In genomic region chr11:4111834-4112233, GRCh38 we compare ENCODE assay signal across 29 cellular contexts.
"Had no signal": no experiment of that assay in that cellular context is flagged by ENCODE, and none has a peak within 500 bp of the region (broad histone marks: within the 10 kb centered on the region; RNA-seq: fewer than 3 reads in every experiment).

No MANE protein-coding gene starts in this region.

- H3K36me3 ChIP-seq: ovary, uterus had no signal

- H3K4me1 ChIP-seq: neural progenitor cell, parathyroid adenoma, psoas muscle, right lobe of liver, sigmoid colon, suprapubic skin, testis, tibial artery, upper lobe of right lung, uterus had no signal

- H3K27ac Mint-ChIP-seq: natural killer cell; nephron; neural progenitor cell; progenitor cell of endocrine pancreas; stimulated activated memory B cell treated with anti-CD40 and anti-IgM and Interleukin-4, amounts not matched to agents 10 μg/mL and 1 μg/mL and 100 μg/mL, for 72 hours; stimulated activated naive CD8-positive, alpha-beta T cell treated with anti-CD3 and anti-CD28 coated beads, Interleukin-15, amount 100 ng/mL, for 72 hours; type B pancreatic cell had no signal

- ATAC-seq: natural killer cell; psoas muscle; right cardiac atrium; right lobe of liver; stimulated activated memory B cell treated with anti-CD40 and anti-IgM and Interleukin-4, amounts not matched to agents 10 μg/mL and 1 μg/mL and 100 μg/mL, for 72 hours; stimulated activated naive CD8-positive, alpha-beta T cell treated with anti-CD3 and anti-CD28 coated beads, Interleukin-15, amount 100 ng/mL, for 72 hours; stimulated activated naive CD8-positive, alpha-beta T cell treated with anti-CD3 and anti-CD28 coated beads, Interleukin-15, Interleukin-2, amounts not matched to agents 100 U/mL and 50 U/mL, for 24 hours; upper lobe of right lung had no signal

- DNase-seq: natural killer cell; occipital lobe; ovary; posterior cingulate gyrus; psoas muscle; right cardiac atrium; right lobe of liver; sigmoid colon; small intestine; stimulated activated CD4-positive, alpha-beta T cell treated with anti-CD3 and anti-CD28 coated beads, Interleukin-15, amount 100 ng/mL, for 24 hours; stimulated activated CD4-positive, alpha-beta T cell treated with anti-CD3 and anti-CD28 coated beads, Interleukin-2, amount 100 ng/mL, for 24 hours; stimulated activated CD4-positive, alpha-beta T cell treated with anti-CD3 and anti-CD28 coated beads, Interleukin-2, amount 100 ng/mL, for 48 hours; stimulated activated CD4-positive, alpha-beta T cell treated with anti-CD3 and anti-CD28 coated beads, Interleukin-4, amount 100 ng/mL, for 24 hours; stimulated activated naive CD4-positive, alpha-beta T cell; stimulated activated naive CD8-positive, alpha-beta T cell treated with anti-CD3 and anti-CD28 coated beads, Interleukin-15, amount 100 ng/mL, for 72 hours; stimulated activated naive CD8-positive, alpha-beta T cell treated with anti-CD3 and anti-CD28 coated beads, Interleukin-15, Interleukin-2, amounts not matched to agents 100 U/mL and 50 U/mL, for 24 hours; substantia nigra; testis; tibial artery; transverse colon; upper lobe of right lung; uterus had no signal

- H3K27ac ChIP-seq: neural progenitor cell, ovary, parathyroid adenoma, psoas muscle, right lobe of liver, sigmoid colon, suprapubic skin, testis, tibial artery, transverse colon, upper lobe of right lung, uterus had no signal

- H3K4me1 Mint-ChIP-seq: nephron; neural progenitor cell; stimulated activated memory B cell treated with anti-CD40 and anti-IgM and Interleukin-4, amounts not matched to agents 10 μg/mL and 1 μg/mL and 100 μg/mL, for 72 hours; stimulated activated naive CD8-positive, alpha-beta T cell treated with anti-CD3 and anti-CD28 coated beads, Interleukin-15, amount 100 ng/mL, for 72 hours had no signal

- FAIRE-seq: small intestine had no signal

- H3K9me3 Mint-ChIP-seq: natural killer cell; nephron; neural progenitor cell; stimulated activated memory B cell treated with anti-CD40 and anti-IgM and Interleukin-4, amounts not matched to agents 10 μg/mL and 1 μg/mL and 100 μg/mL, for 72 hours; stimulated activated naive CD8-positive, alpha-beta T cell treated with anti-CD3 and anti-CD28 coated beads, Interleukin-15, amount 100 ng/mL, for 72 hours; type B pancreatic cell had no signal

- H3K27me3 Mint-ChIP-seq: progenitor cell of endocrine pancreas; stimulated activated memory B cell treated with anti-CD40 and anti-IgM and Interleukin-4, amounts not matched to agents 10 μg/mL and 1 μg/mL and 100 μg/mL, for 72 hours; stimulated activated naive CD8-positive, alpha-beta T cell treated with anti-CD3 and anti-CD28 coated beads, Interleukin-15, amount 100 ng/mL, for 72 hours; type B pancreatic cell had no signal

- H3K4me3 Mint-ChIP-seq: natural killer cell; nephron; neural progenitor cell; stimulated activated memory B cell treated with anti-CD40 and anti-IgM and Interleukin-4, amounts not matched to agents 10 μg/mL and 1 μg/mL and 100 μg/mL, for 72 hours; stimulated activated naive CD8-positive, alpha-beta T cell treated with anti-CD3 and anti-CD28 coated beads, Interleukin-15, amount 100 ng/mL, for 72 hours; type B pancreatic cell had no signal

- H3K9me3 ChIP-seq: ovary, psoas muscle, right lobe of liver, sigmoid colon, suprapubic skin, testis, tibial artery, transverse colon, upper lobe of right lung, uterus had no signal

- H3K4me3 ChIP-seq: neural progenitor cell, ovary, psoas muscle, right lobe of liver, sigmoid colon, suprapubic skin, testis, tibial artery, transverse colon, upper lobe of right lung, uterus had no signal
